ENCODE assay signal across 23 cellular contexts in the genomic region with DNA sequence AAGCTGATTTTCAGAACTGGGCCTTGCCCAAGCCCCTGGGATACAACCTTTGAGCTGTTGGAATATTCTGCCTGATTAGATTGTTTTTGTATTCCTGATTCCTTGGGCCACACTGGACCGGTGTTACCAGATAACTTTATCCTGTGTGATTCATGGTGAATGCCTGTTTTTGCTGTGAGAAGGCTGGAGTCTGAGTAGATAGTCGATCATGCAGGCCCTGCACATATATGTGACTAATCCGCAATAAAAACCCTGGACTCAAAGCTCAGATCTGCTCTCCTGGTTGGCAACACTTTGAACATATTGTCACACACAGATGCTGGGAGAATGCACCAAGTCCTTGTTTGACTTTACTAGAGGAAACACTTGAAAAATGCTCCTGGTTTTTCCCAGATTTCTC.
A peak's percentile ranks its signal among the peaks of the same experiment; 100 is the strongest.
DNase-seq lines count a peak whose midpoint lies in the region; ATAC-seq and TF ChIP-seq lines count a peak whose summit lies in the region.
"Had no signal": no experiment of that assay in that cellular context is flagged by ENCODE, and none has a peak within 500 bp of the region (broad histone marks: within the 10 kb centered on the region; RNA-seq: fewer than 3 reads in every experiment).

No MANE protein-coding gene starts in this region.

- H3K9ac ChIP-seq in PC-3 (ENCODE audit: low read length): peak overlapping the region; percentile 6; the same call in 1 of the 2 replicates
- H3K9ac ChIP-seq: KMS-11 had no signal

- TF ChIP-seq CTCF in PC-3 (conservative IDR thresholded peaks at IDR 0.05; ENCODE audit: low read depth, low read length): no peak
- TF ChIP-seq CTCF in epithelial cell of proximal tubule (conservative IDR thresholded peaks at IDR 0.05; ENCODE audit: low read depth, low read length): no peak

- H3K4me2 ChIP-seq in PC-3 (ENCODE audit: low read length): peak overlapping the region; percentile 54
- H3K4me2 ChIP-seq: KMS-11 had no signal

- peak; percentile 31 for DNase-seq in ELF-1 (ENCODE audit: low read depth, low spot score)
- DNase-seq in PC-3: peak; percentile 100
- peak; percentile 39 for DNase-seq in epithelial cell of proximal tubule (ENCODE audit: low read depth)
- DNase-seq in HT-29 (ENCODE audit: low spot score): no peak
- no peak for DNase-seq in activated effector memory CD4-positive, alpha-beta T cell treated with anti-CD3 and anti-CD28 coated beads, Interleukin-2, amount 50 U/mL, for 16 hours
- DNase-seq: activated CD4-positive, alpha-beta T cell treated with anti-CD3 and anti-CD28 coated beads for 36 hours; COR-L47; EL; erythroblast; gastrocnemius medialis; H7; left cardiac atrium; MV-4-11; naive thymus-derived CD8-positive, alpha-beta T cell; NCI-H1694 treated with DMSO at 0.1 percent for 48 hours; NCI-H774; SHP77 treated with DMSO at 0.1 percent for 48 hours; substantia nigra; uterus had no signal

- 79 to 95% methylated on average over 2 to 3 of the region's 3 CpGs for WGBS in mesodermal cell (ENCODE audit: insufficient coverage in 2 of 2), 2 experiments

- no peaks in the 10 kb centered on the region for H4K20me1 ChIP-seq in PC-3 (ENCODE audit: low read length)

- no TSS peak for BruUV-seq in PC-3 (replicated peaks; lab: Mats Ljungman, UMichigan)

- intact Hi-C loops in PC-3 (cut with micrococcal nuclease): loop anchor here (1.0 to 2.0 kb wide), 4 partner anchors 30 to 123 kb away; no protein-coding TSS in a partner anchor

- H3K9me3 ChIP-seq in PC-3 (ENCODE audit: low read length): no peaks in the 10 kb centered on the region
- H3K9me3 ChIP-seq in mesodermal cell (ENCODE audit: control insufficient read depth, low read length): no peaks in the 10 kb centered on the region
- H3K9me3 ChIP-seq: gastrocnemius medialis, uterus had no signal

- H3K36me3 ChIP-seq in PC-3 (ENCODE audit: low read depth, low read length) (no peaks in the 10 kb centered on the region), mesodermal cell (ENCODE audit: control insufficient read depth, insufficient read depth, low read length) (no peaks in the 10 kb centered on the region)
- H3K36me3 ChIP-seq: gastrocnemius medialis, uterus had no signal

- CTCF ChIA-PET in PC-3 (lab: Charles Lee): interaction anchor here (0.6 to 1.4 kb wide), 6 partner anchors 65 to 358 kb away, joined by 3 to 21 read pairs (median 5); no protein-coding TSS in a partner anchor

- H3K27me3 ChIP-seq in PC-3 (ENCODE audit: low read length): no peaks in the 10 kb centered on the region
- H3K27me3 ChIP-seq: gastrocnemius medialis, uterus had no signal

- POLR2A ChIA-PET in PC-3 (lab: Charles Lee; ENCODE audit: unreplicated experiment): interaction anchor here (0.5 to 0.8 kb wide), 3 partner anchors 28 to 95 kb away, joined by 3 to 4 read pairs (median 4); no protein-coding TSS in a partner anchor

- ATAC-seq in PC-3 (peak; percentile 86), GM18502 (IDR thresholded peaks at IDR 0.05; ENCODE audit: poor library complexity, unreplicated experiment) (no peak), HG02884 (IDR thresholded peaks at IDR 0.05; ENCODE audit: unreplicated experiment) (no peak)
- ATAC-seq: activated CD4-positive, alpha-beta T cell treated with anti-CD3 and anti-CD28 coated beads for 36 hours; gastrocnemius medialis; left cardiac atrium; naive thymus-derived CD8-positive, alpha-beta T cell had no signal

- H3K27ac ChIP-seq in PC-3 (ENCODE audit: low read length) (peak overlapping the region; percentile 72), mesodermal cell (ENCODE audit: low read depth, low read length, severe bottlenecking) (peak overlapping the region; percentile 80)
- H3K27ac ChIP-seq: gastrocnemius medialis, KMS-11, uterus had no signal

- H3K9me2 ChIP-seq in PC-3 (replicated peaks; ENCODE audit: low read length): no peaks in the 10 kb centered on the region

- H3K4me1 ChIP-seq in PC-3 (ENCODE audit: insufficient read depth, low read length) (peaks cover 44% of the 10 kb centered on the region), mesodermal cell (ENCODE audit: control insufficient read depth, insufficient read depth, low read length, poor library complexity, severe bottlenecking) (peaks cover 14% of the 10 kb centered on the region)
- H3K4me1 ChIP-seq: gastrocnemius medialis, uterus had no signal

- H3K4me3 ChIP-seq in PC-3 (ENCODE audit: low read length) (peak overlapping the region; percentile 6; the same call in 1 of the 2 replicates), epithelial cell of proximal tubule (ENCODE audit: low read depth, low read length) (no peak overlapping the region), mesodermal cell (ENCODE audit: extremely low read depth, insufficient read depth, low read length, poor library complexity, severe bottlenecking) (no peak overlapping the region)
- H3K4me3 ChIP-seq: gastrocnemius medialis, uterus had no signal

- H3F3A ChIP-seq in PC-3 (ENCODE audit: low read length, unreplicated experiment): peaks cover 6% of the 10 kb centered on the region

- H2AFZ ChIP-seq in PC-3 (ENCODE audit: low read length): peak overlapping the region; percentile 6; the same call in 1 of the 2 replicates

- no peaks in the 10 kb centered on the region for H3K79me2 ChIP-seq in PC-3 (ENCODE audit: low read length)

Comparison
In these comparisons a context has a peak if more than half of its experiments do, and no peak if none do; other contexts are left out.
1. DNase-seq: peak in ELF-1 (single experiment), PC-3 (single experiment) and epithelial cell of proximal tubule (single experiment); none in HT-29 (single experiment) and activated effector memory CD4-positive, alpha-beta T cell treated with anti-CD3 and anti-CD28 coated beads, Interleukin-2, amount 50 U/mL, for 16 hours (single experiment).